In the genomic region with DNA sequence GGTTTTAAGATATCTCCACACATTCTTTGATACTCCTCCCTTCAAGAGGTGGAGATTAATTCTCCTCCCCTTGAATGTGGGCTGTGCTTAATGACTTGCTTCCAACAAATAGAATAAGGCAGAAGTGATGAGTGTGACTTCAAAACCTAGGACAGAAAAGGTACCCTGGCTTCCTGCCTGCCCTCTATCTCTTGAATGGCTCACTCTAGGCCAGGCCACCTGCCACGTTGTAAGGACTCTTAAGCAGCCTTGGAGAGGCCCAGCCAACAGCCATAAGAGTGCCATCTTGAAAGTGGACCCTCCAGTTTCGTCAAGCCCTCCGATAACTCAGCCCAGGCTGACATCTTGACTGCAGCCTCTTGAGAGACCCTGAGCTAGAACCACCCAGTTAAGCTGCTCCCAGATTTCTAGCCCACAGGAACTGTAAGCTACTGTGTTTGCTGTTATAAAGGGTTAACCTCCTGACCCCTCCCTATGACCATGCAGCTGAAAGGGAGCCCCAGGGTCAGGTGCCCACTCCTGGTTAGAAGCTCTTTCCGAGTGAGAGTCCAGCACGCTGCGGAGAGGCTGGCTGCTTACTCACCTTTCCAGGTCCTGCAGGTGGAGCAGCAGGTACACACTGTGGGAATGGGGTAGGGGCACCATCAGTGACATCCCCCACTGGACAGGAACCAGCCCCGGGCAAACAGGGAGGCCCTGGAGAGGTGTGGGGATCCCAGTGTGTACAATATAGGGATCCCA, we compare ENCODE assay signal across 32 cellular contexts. TPM values are rescaled to one million over a fixed set of nuclear protein-coding genes. Genes with fewer than 3 reads are reported as not detected.
DNase-seq lines count a peak whose midpoint lies in the region; ATAC-seq and TF ChIP-seq lines count a peak whose summit lies in the region.
"Had no signal": no experiment of that assay in that cellular context is flagged by ENCODE, and none has a peak within 500 bp of the region (broad histone marks: within the 10 kb centered on the region; RNA-seq: fewer than 3 reads in every experiment).

No MANE protein-coding gene starts in this region.

- peaks cover 13% of the 10 kb centered on the region for H3K4me1 Mint-ChIP-seq in T-helper 1 cell treated with Interleukin-12 subunit alpha and Interleukin-12 subunit beta and Interleukin-4 antibody, amounts not matched to agents 30 μg/mL and 1 μg/mL, for 36 hours (ENCODE audit: low read depth)
- H3K4me1 Mint-ChIP-seq in memory B cell = peaks cover 19% of the 10 kb centered on the region
- peaks cover 30% of the 10 kb centered on the region for H3K4me1 Mint-ChIP-seq in HFFc6 (ENCODE audit: low read depth)

- H3K9me3 ChIP-seq in BLaER1 = no peaks in the 10 kb centered on the region
- H3K9me3 ChIP-seq: breast epithelium, gastrocnemius medialis, thyroid gland, vagina had no signal

- H3K4me1 ChIP-seq in BLaER1 = peaks cover 44% of the 10 kb centered on the region

- H3K27ac Mint-ChIP-seq in T-helper 1 cell treated with Interleukin-12 subunit alpha and Interleukin-12 subunit beta and Interleukin-4 antibody, amounts not matched to agents 30 μg/mL and 1 μg/mL, for 36 hours = peak overlapping the region; percentile 57
- no peak overlapping the region for H3K27ac Mint-ChIP-seq in memory B cell
- no peak overlapping the region for H3K27ac Mint-ChIP-seq in HFFc6
- H3K27ac Mint-ChIP-seq: activated CD4-positive, alpha-beta memory T cell treated with anti-CD3 and anti-CD28 coated beads for 36 hours; nephron progenitor cell had no signal

- H3K9ac ChIP-seq in BLaER1 = no peak overlapping the region

- peak overlapping the region; percentile 92 for H3K4me2 ChIP-seq in BLaER1

- no peak for ATAC-seq in memory B cell (ENCODE audit: low read depth)
- ATAC-seq in GM19351 (IDR thresholded peaks at IDR 0.05; ENCODE audit: unreplicated experiment) = no peak
- ATAC-seq in HG03135 (IDR thresholded peaks at IDR 0.05; ENCODE audit: unreplicated experiment) = no peak
- ATAC-seq: activated CD4-positive, CD25-positive, alpha-beta regulatory T cell treated with anti-CD3 and anti-CD28 coated beads, Interleukin-2, amount 50 U/mL, for 24 hours; gastrocnemius medialis; PC-3; stimulated activated naive CD8-positive, alpha-beta T cell treated with anti-CD3 and anti-CD28 coated beads, Interleukin-15, amount 100 ng/mL, for 72 hours; T-helper 17 cell had no signal

- H3K4me3 Mint-ChIP-seq in T-helper 1 cell treated with Interleukin-12 subunit alpha and Interleukin-12 subunit beta and Interleukin-4 antibody, amounts not matched to agents 30 μg/mL and 1 μg/mL, for 36 hours = no peak overlapping the region
- H3K4me3 Mint-ChIP-seq in memory B cell (peak overlapping the region; percentile 32), HFFc6 (no peak overlapping the region)
- H3K4me3 Mint-ChIP-seq: activated CD4-positive, alpha-beta memory T cell treated with anti-CD3 and anti-CD28 coated beads for 36 hours; activated T-helper 1 cell treated with anti-CD3 and anti-CD28 coated beads, Interleukin-12 subunit alpha, Interleukin-12 subunit beta, Interleukin-2, Interleukin-4 antibody, amounts not matched to agents 30 ng/mL and 10 ng/mL and 1 ng/mL, durations not matched to agents 14 hours and 24 hours and 36 hours; CD8-positive, alpha-beta memory T cell; nephron progenitor cell; stimulated activated naive CD8-positive, alpha-beta T cell treated with anti-CD3 and anti-CD28 coated beads, Interleukin-15, amount 100 ng/mL, for 72 hours had no signal

- DNase-seq in T-helper 1 cell (no peak), NCI-H524 (lab: John Stamatoyannopoulos, UW) (peak; percentile 36 to 42), memory B cell (ENCODE audit: low spot score in 2 of 2) (no peak), HFFc6 (no peak)
- DNase-seq: activated CD4-positive, alpha-beta memory T cell treated with anti-CD3 and anti-CD28 coated beads for 36 hours; activated naive CD4-positive, alpha-beta T cell treated with anti-CD3 and anti-CD28 coated beads, Interleukin-2, amount 50 U/mL, for 16 hours; AML-193; amygdala; CD8-positive, alpha-beta memory T cell; gastrocnemius medialis; H7; hypothalamus; Karpas-422; mesenchymal stem cell; NCI-H1436 treated with DMSO at 0.1 percent for 48 hours; nephron progenitor cell; PC-3; retina; stimulated activated CD4-positive, alpha-beta T cell treated with anti-CD3 and anti-CD28 coated beads, Interleukin-2, amount 100 ng/mL, for 24 hours; stimulated activated naive CD8-positive, alpha-beta T cell treated with anti-CD3 and anti-CD28 coated beads, Interleukin-15, amount 100 ng/mL, for 72 hours; T-helper 17 cell; thyroid gland had no signal

- no peaks in the 10 kb centered on the region for H3K27me3 Mint-ChIP-seq in T-helper 1 cell treated with Interleukin-12 subunit alpha and Interleukin-12 subunit beta and Interleukin-4 antibody, amounts not matched to agents 30 μg/mL and 1 μg/mL, for 36 hours (ENCODE audit: low read depth)
- H3K27me3 Mint-ChIP-seq in memory B cell (peaks cover 1% of the 10 kb centered on the region), HFFc6 (ENCODE audit: insufficient read depth) (peaks cover 3% of the 10 kb centered on the region)
- H3K27me3 Mint-ChIP-seq: activated CD4-positive, alpha-beta memory T cell treated with anti-CD3 and anti-CD28 coated beads for 36 hours; T-helper 17 cell had no signal

- no peaks in the 10 kb centered on the region for H3K36me3 ChIP-seq in BLaER1
- H3K36me3 ChIP-seq: breast epithelium, gastrocnemius medialis, thyroid gland, vagina had no signal

- no peak overlapping the region for H3K4me3 ChIP-seq in BLaER1
- H3K4me3 ChIP-seq: breast epithelium, gastrocnemius medialis, GM12878, SK-N-MC, thyroid gland, vagina had no signal

- no peaks in the 10 kb centered on the region for H3K9me3 Mint-ChIP-seq in T-helper 1 cell treated with Interleukin-12 subunit alpha and Interleukin-12 subunit beta and Interleukin-4 antibody, amounts not matched to agents 30 μg/mL and 1 μg/mL, for 36 hours
- H3K9me3 Mint-ChIP-seq in memory B cell (no peaks in the 10 kb centered on the region), HFFc6 (no peaks in the 10 kb centered on the region)
- H3K9me3 Mint-ChIP-seq: activated CD4-positive, alpha-beta memory T cell treated with anti-CD3 and anti-CD28 coated beads for 36 hours; activated T-helper 1 cell treated with anti-CD3 and anti-CD28 coated beads, Interleukin-12 subunit alpha, Interleukin-12 subunit beta, Interleukin-2, Interleukin-4 antibody, amounts not matched to agents 30 ng/mL and 10 ng/mL and 1 ng/mL, durations not matched to agents 14 hours and 24 hours and 36 hours; CD8-positive, alpha-beta memory T cell; nephron progenitor cell; stimulated activated naive CD8-positive, alpha-beta T cell treated with anti-CD3 and anti-CD28 coated beads, Interleukin-15, amount 100 ng/mL, for 72 hours had no signal

- H3K27ac ChIP-seq in BLaER1 = no peak overlapping the region
- H3K27ac ChIP-seq: SK-N-MC, thyroid gland, vagina had no signal

- peaks cover 3% of the 10 kb centered on the region; the same call in 1 of the 2 replicates for H3K27me3 ChIP-seq in BLaER1
- H3K27me3 ChIP-seq: breast epithelium, gastrocnemius medialis, thyroid gland, vagina had no signal

- no peaks in the 10 kb centered on the region for H4K20me1 ChIP-seq in BLaER1

- no peak for TF ChIP-seq CTCF in HFFc6 (IDR thresholded peaks at IDR 0.05)

- H3K36me3 Mint-ChIP-seq in T-helper 1 cell treated with Interleukin-12 subunit alpha and Interleukin-12 subunit beta and Interleukin-4 antibody, amounts not matched to agents 30 μg/mL and 1 μg/mL, for 36 hours (ENCODE audit: low read depth) = no peaks in the 10 kb centered on the region
- H3K36me3 Mint-ChIP-seq in memory B cell (no peaks in the 10 kb centered on the region), HFFc6 (ENCODE audit: low read depth) (no peaks in the 10 kb centered on the region)
- H3K36me3 Mint-ChIP-seq: activated CD4-positive, alpha-beta memory T cell treated with anti-CD3 and anti-CD28 coated beads for 36 hours had no signal

RNA-seq across cellular contexts. Expression of gene MRPL35, which starts 27.7 kb away (rescaled TPM):
- 10 to 100 TPM; 36.3 to 55.3 (median 46.6) TPM for total RNA-seq in HFFc6 (2021; fragmentation: NEBNext Ultra II Directional; extraction: Animal tissue kit (Norgen Biotek cat#: 25700))

RNA-seq across cellular contexts. Expression of gene IMMT, which starts 31.7 kb away (rescaled TPM):
- 10 to 100 TPM; 83.0 to 93.4 (median 87.6) TPM for total RNA-seq in HFFc6 (2021; fragmentation: NEBNext Ultra II Directional; extraction: Animal tissue kit (Norgen Biotek cat#: 25700))

Comparison
In these comparisons a context has a peak if more than half of its experiments do, and no peak if none do; other contexts are left out.
1. DNase-seq: peak in NCI-H524 (2 of 2); none in T-helper 1 cell (0 of 5), memory B cell (0 of 2) and HFFc6 (single experiment).